Comparison of ENCODE assay signal across 17 cellular contexts in genomic region chr7:51246258-51247245, GRCh38.
DNase-seq lines count a peak whose midpoint lies in the region; ATAC-seq, FAIRE-seq and TF ChIP-seq lines count a peak whose summit lies in the region.
"Had no signal": no experiment of that assay in that cellular context is flagged by ENCODE, and none has a peak within 500 bp of the region (broad histone marks: within the 10 kb centered on the region; RNA-seq: fewer than 3 reads in every experiment).

No MANE protein-coding gene starts in this region.

- H2BK15ac ChIP-seq in H1 (ENCODE audit: low read length): no peak overlapping the region

- H3K4ac ChIP-seq in H1 (replicated peaks; ENCODE audit: insufficient read length, low read depth, low read length): no peak overlapping the region

- H4K8ac ChIP-seq in H1 (ENCODE audit: extremely low read depth, insufficient read depth, low read length): no peak overlapping the region

- no peak overlapping the region for H3K4me2 ChIP-seq in H1 (ENCODE audit: insufficient read depth in 1 of 2, low read depth in 2 of 2, low read length in 2 of 2)

- H4K5ac ChIP-seq in H1 (ENCODE audit: insufficient read length, low read depth, low read length): no peak overlapping the region

- ATAC-seq in HG02938 (IDR thresholded peaks at IDR 0.05; ENCODE audit: unreplicated experiment) (no peak), GM21825 (IDR thresholded peaks at IDR 0.05; ENCODE audit: unreplicated experiment) (no peak)
- ATAC-seq: stimulated activated naive CD8-positive, alpha-beta T cell treated with anti-CD3 and anti-CD28 coated beads, Interleukin-15, amount 100 ng/mL, for 72 hours had no signal

- no peak overlapping the region for H3K14ac ChIP-seq in H1 (ENCODE audit: insufficient read length)

- peaks cover 0 to 47% of the 10 kb centered on the region in 2 experiments; a peak in 3 of 4 replicates for H3K79me2 ChIP-seq in H1 (ENCODE audit: control insufficient read depth in 1 of 2, insufficient read depth in 2 of 2, low read length in 2 of 2)

- no peak overlapping the region for H3K9ac ChIP-seq in H1 (replicated peaks in 1 of 4; ENCODE audit: extremely low read depth in 1 of 4, low read depth in 3 of 4, low read length in 3 of 4)

- H3K4me3 ChIP-seq in H1 (ENCODE audit: extremely low read depth in 1 of 4, insufficient read depth in 2 of 4, low read depth in 3 of 4, low read length in 4 of 4): no peak overlapping the region
- H3K4me3 ChIP-seq: cardiac muscle cell, skin epidermis had no signal

- no peak overlapping the region for H4K91ac ChIP-seq in H1 (replicated peaks; ENCODE audit: insufficient read length, low read length)

- no peak overlapping the region for H3K18ac ChIP-seq in H1 (ENCODE audit: extremely low read depth, low read length)

- H2BK12ac ChIP-seq in H1 (ENCODE audit: low read depth, low read length): no peak overlapping the region

- H2BK120ac ChIP-seq in H1 (replicated peaks; ENCODE audit: low read depth, low read length): no peak overlapping the region

- H3K9me3 ChIP-seq in H1 (ENCODE audit: insufficient read depth in 2 of 2, low read depth in 1 of 2, low read length in 1 of 2): no peaks in the 10 kb centered on the region

- peak overlapping the region; percentile 55; the same call in 1 of the 2 replicates for H2BK5ac ChIP-seq in H1 (ENCODE audit: low read depth, low read length)

- no peak overlapping the region for H3K23ac ChIP-seq in H1 (ENCODE audit: insufficient read length)

- H3K4me1 ChIP-seq in H1 (replicated peaks in 1 of 4; ENCODE audit: control insufficient read depth in 3 of 4, insufficient read depth in 4 of 4, low read length in 3 of 4): peaks cover 0 to 8% (median 0%) of the 10 kb centered on the region in 4 experiments; a peak in 2 of 7 replicates

- H3K56ac ChIP-seq in H1 (replicated peaks; ENCODE audit: insufficient read length, low read depth, low read length): no peak overlapping the region

- FAIRE-seq in H1 (lab: Jason Lieb, UNC): no peak
- FAIRE-seq: H54 had no signal

- peaks cover 1% of the 10 kb centered on the region for H3K4me1 Mint-ChIP-seq in progenitor cell of endocrine pancreas (ENCODE audit: low read depth)
- H3K4me1 Mint-ChIP-seq: activated B cell treated with CpG ODN at 0.5 μM for 24 hours; stimulated activated naive CD8-positive, alpha-beta T cell treated with anti-CD3 and anti-CD28 coated beads, Interleukin-15, amount 100 ng/mL, for 72 hours had no signal

- no peaks in the 10 kb centered on the region for H3K27me3 Mint-ChIP-seq in progenitor cell of endocrine pancreas
- H3K27me3 Mint-ChIP-seq: activated B cell treated with CpG ODN at 0.5 μM for 24 hours; stimulated activated naive CD8-positive, alpha-beta T cell treated with anti-CD3 and anti-CD28 coated beads, Interleukin-15, amount 100 ng/mL, for 72 hours had no signal

- H3K79me1 ChIP-seq in H1 (ENCODE audit: low read depth, low read length): peaks cover 6% of the 10 kb centered on the region; the same call in 1 of the 2 replicates

- TF ChIP-seq EP300 in H1 (IDR thresholded peaks at IDR 0.05; ENCODE audit: borderline replicate concordance in 1 of 2, low read depth in 2 of 2, low read length in 2 of 2): no peak

- no peaks in the 10 kb centered on the region for H3K36me3 Mint-ChIP-seq in progenitor cell of endocrine pancreas (ENCODE audit: insufficient read depth)

- 89% methylated on average over 12 of the region's 12 CpGs; no CpG with 5 or more reads in 1 of the 2 experiments for WGBS in H1 (ENCODE audit: extremely low coverage in 1 of 2, insufficient coverage in 1 of 2, insufficient read length in 1 of 2, insufficient replicate concordance in 2 of 2, low coverage in 1 of 2, low lambda C conversion rate in 2 of 2, missing lambda C conversion rate in 1 of 2), 2 experiments

- no peaks in the 10 kb centered on the region for H3K23me2 ChIP-seq in H1 (ENCODE audit: low read depth, low read length)

- no peak overlapping the region for H2BK20ac ChIP-seq in H1 (ENCODE audit: low read length)

- H2AFZ ChIP-seq in H1 (ENCODE audit: low read length): no peak overlapping the region

- no peak for TF ChIP-seq RAD21 in H1 (IDR thresholded peaks at IDR 0.05 in 1 of 2, conservative IDR thresholded peaks at IDR 0.05 in 1 of 2; ENCODE audit: low read depth in 2 of 2, low read length in 2 of 2)

- no peaks in the 10 kb centered on the region for H3K27me3 ChIP-seq in H1 (replicated peaks in 1 of 4; ENCODE audit: control insufficient read depth in 3 of 4, extremely low read depth in 1 of 4, insufficient read depth in 3 of 4, low read length in 3 of 4)
- H3K27me3 ChIP-seq: cardiac muscle cell had no signal

- no peaks in the 10 kb centered on the region for H3K9me3 Mint-ChIP-seq in progenitor cell of endocrine pancreas (ENCODE audit: low read depth)
- H3K9me3 Mint-ChIP-seq: activated B cell treated with CpG ODN at 0.5 μM for 24 hours; activated naive CD4-positive, alpha-beta T cell treated with anti-CD3 and anti-CD28 coated beads for 36 hours; nephron; stimulated activated naive CD8-positive, alpha-beta T cell treated with anti-CD3 and anti-CD28 coated beads, Interleukin-15, amount 100 ng/mL, for 72 hours had no signal

- peaks cover 1 to 5% of the 10 kb centered on the region in 2 experiments for H4K20me1 ChIP-seq in H1 (replicated peaks in 1 of 2; ENCODE audit: control insufficient read depth in 1 of 2, insufficient read depth in 2 of 2, low read length in 2 of 2)

- TF ChIP-seq CTCF in H1 (IDR thresholded peaks at IDR 0.05; ENCODE audit: control extremely low read depth in 1 of 3, insufficient read depth in 1 of 3, low read depth in 1 of 3, low read length in 3 of 3) (no peak), progenitor cell of endocrine pancreas (IDR thresholded peaks at IDR 0.05; ENCODE audit: unreplicated experiment) (no peak)

- DNase-seq in Ammon's horn (ENCODE audit: low spot score) (peak; percentile 89), NCI-H2081 treated with DMSO at 0.1 percent for 48 hours (lab: John Stamatoyannopoulos, UW) (peak; percentile 19), H1 (ENCODE audit: low read depth in 1 of 2, low spot score in 2 of 2) (no peak), myocyte (ENCODE audit: low read depth) (peak; percentile 65), progenitor cell of endocrine pancreas (ENCODE audit: low spot score, unreplicated experiment) (no peak), OCI-M2 (lab: John Stamatoyannopoulos, UW; ENCODE audit: unreplicated experiment) (no peak)
- DNase-seq: activated B cell treated with CpG ODN at 0.5 μM for 24 hours; activated naive CD4-positive, alpha-beta T cell treated with anti-CD3 and anti-CD28 coated beads for 36 hours; NCI-H1930; stimulated activated naive CD8-positive, alpha-beta T cell treated with anti-CD3 and anti-CD28 coated beads, Interleukin-15, amount 100 ng/mL, for 72 hours had no signal

- no peak overlapping the region for H2AK5ac ChIP-seq in H1 (ENCODE audit: low read depth, low read length)

- H3K36me3 ChIP-seq in H1 (ENCODE audit: control insufficient read depth in 2 of 4, insufficient read depth in 4 of 4, low read length in 3 of 4): no peaks in the 10 kb centered on the region
- H3K36me3 ChIP-seq: cardiac muscle cell had no signal

- CTCF ChIA-PET in H1 (lab: Charles Lee; ENCODE audit: partially characterized antibody): interaction anchor here (0.7 to 1.5 kb wide), 5 partner anchors 17 to 120 kb away, joined by 3 to 4 read pairs (median 3); no protein-coding TSS in a partner anchor

- TF ChIP-seq POLR2A in H1 (IDR thresholded peaks at IDR 0.05; ENCODE audit: control extremely low read depth in 1 of 2, low read depth in 2 of 2, low read length in 2 of 2): no peak

- POLR2A ChIA-PET in H1 (lab: Charles Lee; ENCODE audit: partially characterized antibody): no interaction called here

- H3K27ac ChIP-seq in H1 (ENCODE audit: low read depth, low read length): no peak overlapping the region
- H3K27ac ChIP-seq: cardiac muscle cell, epithelial cell of prostate, skin epidermis had no signal

- H3K27ac Mint-ChIP-seq in progenitor cell of endocrine pancreas: no peak overlapping the region
- H3K27ac Mint-ChIP-seq: activated B cell treated with CpG ODN at 0.5 μM for 24 hours; activated naive CD4-positive, alpha-beta T cell treated with anti-CD3 and anti-CD28 coated beads for 36 hours; nephron; stimulated activated naive CD8-positive, alpha-beta T cell treated with anti-CD3 and anti-CD28 coated beads, Interleukin-15, amount 100 ng/mL, for 72 hours had no signal

- no peak overlapping the region for H3K4me3 Mint-ChIP-seq in progenitor cell of endocrine pancreas (ENCODE audit: low read depth)
- H3K4me3 Mint-ChIP-seq: activated B cell treated with CpG ODN at 0.5 μM for 24 hours; activated naive CD4-positive, alpha-beta T cell treated with anti-CD3 and anti-CD28 coated beads for 36 hours; nephron; stimulated activated naive CD8-positive, alpha-beta T cell treated with anti-CD3 and anti-CD28 coated beads, Interleukin-15, amount 100 ng/mL, for 72 hours had no signal

TF ChIP-seq in H1, 55 proteins besides CTCF, POLR2A, EP300 and RAD21:
- TF ChIP-seq TAF7 (optimal IDR thresholded peaks at IDR 0.05; ENCODE audit: borderline replicate concordance, low read depth, low read length): no peak

Comparison
In these comparisons a context has a peak if more than half of its experiments do, and no peak if none do; other contexts are left out.
1. DNase-seq: peak in Ammon's horn (single experiment), NCI-H2081 treated with DMSO at 0.1 percent for 48 hours (single experiment) and myocyte (single experiment); none in H1 (0 of 2), progenitor cell of endocrine pancreas (single experiment) and OCI-M2 (single experiment).